17 cellular contexts compared by ENCODE assay signal in genomic region chr4:107600456-107600855, GRCh38.
DNase-seq lines count a peak whose midpoint lies in the region; ATAC-seq and TF ChIP-seq lines count a peak whose summit lies in the region.
"Had no signal": no experiment of that assay in that cellular context is flagged by ENCODE, and none has a peak within 500 bp of the region (broad histone marks: within the 10 kb centered on the region; RNA-seq: fewer than 3 reads in every experiment).

No MANE protein-coding gene starts in this region.

- H3K4me3 Mint-ChIP-seq in GM23338, result no peak overlapping the region
- H3K4me3 Mint-ChIP-seq: activated CD4-positive, alpha-beta memory T cell treated with anti-CD3 and anti-CD28 coated beads for 36 hours; CD4-positive, CD25-positive, alpha-beta regulatory T cell; immature natural killer cell had no signal

- peaks cover 4% of the 10 kb centered on the region for H3K27me3 Mint-ChIP-seq in GM23338 (ENCODE audit: insufficient read depth, low read depth, poor library complexity)

- ATAC-seq in GM23338 (no peak), thoracic aorta (ENCODE audit: insufficient number of reproducible peaks, low FRiP score, low read depth) (no peak), GM19035 (IDR thresholded peaks at IDR 0.05; ENCODE audit: unreplicated experiment) (no peak)
- ATAC-seq: gastroesophageal sphincter, Right ventricle myocardium inferior had no signal

- no peaks in the 10 kb centered on the region for H3F3A ChIP-seq in GM23338 (replicated peaks; ENCODE audit: low read depth)

- no peaks in the 10 kb centered on the region for H3K4me1 ChIP-seq in GM23338 (ENCODE audit: insufficient read depth)
- peaks cover 15 to 17% of the 10 kb centered on the region in 2 donors for H3K4me1 ChIP-seq in thoracic aorta (ENCODE audit: control insufficient read depth in 1 of 2, low read depth in 2 of 2)
- H3K4me1 ChIP-seq: gastroesophageal sphincter, suprapubic skin had no signal

- H3K9me3 ChIP-seq in thoracic aorta, result no peaks in the 10 kb centered on the region
- H3K9me3 ChIP-seq: gastroesophageal sphincter, suprapubic skin had no signal

- H3K27me3 ChIP-seq in GM23338 (ENCODE audit: insufficient read depth), result no peaks in the 10 kb centered on the region
- no peaks in the 10 kb centered on the region for H3K27me3 ChIP-seq in brain microvascular endothelial cell (replicated peaks)
- H3K27me3 ChIP-seq in thoracic aorta (replicated peaks; ENCODE audit: insufficient read depth), result no peaks in the 10 kb centered on the region
- H3K27me3 ChIP-seq: gastroesophageal sphincter, suprapubic skin had no signal

- H2AFZ ChIP-seq in GM23338, result 0 out of 2 replicates have a peak overlapping the region, but pooled peaks have one; percentile 70

- H3K9me3 Mint-ChIP-seq in GM23338, result no peaks in the 10 kb centered on the region
- H3K9me3 Mint-ChIP-seq: activated CD4-positive, alpha-beta memory T cell treated with anti-CD3 and anti-CD28 coated beads for 36 hours; activated T-helper 2 cell treated with anti-CD3 and anti-CD28 coated beads, Interferon-gamma antibody, Interleukin-2, Interleukin-4, amounts not matched to agents 10 μg/mL and 5 μg/mL and 100 μg/mL, durations not matched to agents 14 hours and 24 hours and 36 hours had no signal

- no peaks in the 10 kb centered on the region for H3K4me1 Mint-ChIP-seq in GM23338
- H3K4me1 Mint-ChIP-seq: CD4-positive, CD25-positive, alpha-beta regulatory T cell; immature natural killer cell had no signal

- no peak overlapping the region for H3K4me2 ChIP-seq in GM23338

- H3K4me3 ChIP-seq in GM23338, result no peak overlapping the region
- no peak overlapping the region for H3K4me3 ChIP-seq in brain microvascular endothelial cell (ENCODE audit: low read depth, low read length)
- H3K4me3 ChIP-seq in thoracic aorta, result peak overlapping the region; percentile 37
- H3K4me3 ChIP-seq: gastroesophageal sphincter, suprapubic skin had no signal

- no peaks in the 10 kb centered on the region; the same call in 2 of the 3 replicates for H3K36me3 Mint-ChIP-seq in GM23338 (ENCODE audit: low read depth)
- H3K36me3 Mint-ChIP-seq: activated CD4-positive, alpha-beta memory T cell treated with anti-CD3 and anti-CD28 coated beads for 36 hours; CD4-positive, CD25-positive, alpha-beta regulatory T cell; immature natural killer cell had no signal

- TF ChIP-seq CTCF in GM23338 (conservative IDR thresholded peaks at IDR 0.05; ENCODE audit: low read depth in 2 of 2) (no peak), brain microvascular endothelial cell (IDR thresholded peaks at IDR 0.05; ENCODE audit: low read depth, low read length, missing control alignments) (no peak), thoracic aorta (IDR thresholded peaks at IDR 0.05) (no peak)

- H3K36me3 ChIP-seq in GM23338 (ENCODE audit: insufficient read depth), result no peaks in the 10 kb centered on the region
- no peaks in the 10 kb centered on the region for H3K36me3 ChIP-seq in brain microvascular endothelial cell (replicated peaks)
- no peaks in the 10 kb centered on the region for H3K36me3 ChIP-seq in thoracic aorta
- H3K36me3 ChIP-seq: gastroesophageal sphincter, suprapubic skin had no signal

- H3K27ac Mint-ChIP-seq in GM23338, result no peak overlapping the region
- H3K27ac Mint-ChIP-seq: activated CD4-positive, alpha-beta memory T cell treated with anti-CD3 and anti-CD28 coated beads for 36 hours; activated T-helper 2 cell treated with anti-CD3 and anti-CD28 coated beads, Interferon-gamma antibody, Interleukin-2, Interleukin-4, amounts not matched to agents 10 μg/mL and 5 μg/mL and 100 μg/mL, durations not matched to agents 14 hours and 24 hours and 36 hours; CD4-positive, CD25-positive, alpha-beta regulatory T cell; immature natural killer cell had no signal

- peak; percentile 11 for DNase-seq in GM23338 (ENCODE audit: low spot score)
- DNase-seq in brain microvascular endothelial cell, result no peak
- DNase-seq in iris pigment epithelial cell (ENCODE audit: low read depth), result peak; percentile 67
- no peak for DNase-seq in thoracic aorta (ENCODE audit: low spot score)
- DNase-seq in HK-2 (ENCODE audit: unreplicated experiment), result no peak
- no peak for DNase-seq in GF-D8 (lab: John Stamatoyannopoulos, UW)
- no peak for DNase-seq in SKM-1 treated with dmso at 0.1 percent for 144 hours (lab: John Stamatoyannopoulos, UW; ENCODE audit: unreplicated experiment)
- DNase-seq: activated CD4-positive, alpha-beta memory T cell treated with anti-CD3 and anti-CD28 coated beads for 36 hours; anterior cingulate cortex; CD4-positive, CD25-positive, alpha-beta regulatory T cell; immature natural killer cell; stimulated activated CD4-positive, alpha-beta T cell treated with anti-CD3 and anti-CD28 coated beads, Interleukin-15, amount 100 ng/mL, for 24 hours had no signal

- no peaks in the 10 kb centered on the region for H3K79me2 ChIP-seq in GM23338 (replicated peaks; ENCODE audit: insufficient read depth)

- in situ Hi-C loops in brain microvascular endothelial cell (cut with HindIII; ENCODE audit: low pct_ligation_motif_present, low sequenced_read_pairs), result no loop called here

- no peaks in the 10 kb centered on the region for H4K20me1 ChIP-seq in GM23338 (replicated peaks; ENCODE audit: insufficient read depth)

- H3K9me2 ChIP-seq in GM23338 (ENCODE audit: insufficient read depth), result no peaks in the 10 kb centered on the region

- no peak overlapping the region for H3K27ac ChIP-seq in GM23338 (ENCODE audit: low read depth)
- peak overlapping the region; percentile 57 for H3K27ac ChIP-seq in brain microvascular endothelial cell
- H3K27ac ChIP-seq in thoracic aorta, result peak overlapping the region; percentile 32 to 62
- H3K27ac ChIP-seq: gastroesophageal sphincter, suprapubic skin had no signal

TF ChIP-seq in GM23338, 12 proteins besides CTCF, POLR2A, EP300 and RAD21 (continues in another document):
- TF ChIP-seq ZNF114 (CRISPR knock-in tag; IDR thresholded peaks at IDR 0.05) (no peak), POLR2AphosphoS5 (IDR thresholded peaks at IDR 0.05; ENCODE audit: low read depth) (no peak), JUNB (IDR thresholded peaks at IDR 0.05; ENCODE audit: unreplicated experiment) (no peak), NANOG (IDR thresholded peaks at IDR 0.05; ENCODE audit: borderline replicate concordance) (no peak)
- TF ChIP-seq, protein P1, sequence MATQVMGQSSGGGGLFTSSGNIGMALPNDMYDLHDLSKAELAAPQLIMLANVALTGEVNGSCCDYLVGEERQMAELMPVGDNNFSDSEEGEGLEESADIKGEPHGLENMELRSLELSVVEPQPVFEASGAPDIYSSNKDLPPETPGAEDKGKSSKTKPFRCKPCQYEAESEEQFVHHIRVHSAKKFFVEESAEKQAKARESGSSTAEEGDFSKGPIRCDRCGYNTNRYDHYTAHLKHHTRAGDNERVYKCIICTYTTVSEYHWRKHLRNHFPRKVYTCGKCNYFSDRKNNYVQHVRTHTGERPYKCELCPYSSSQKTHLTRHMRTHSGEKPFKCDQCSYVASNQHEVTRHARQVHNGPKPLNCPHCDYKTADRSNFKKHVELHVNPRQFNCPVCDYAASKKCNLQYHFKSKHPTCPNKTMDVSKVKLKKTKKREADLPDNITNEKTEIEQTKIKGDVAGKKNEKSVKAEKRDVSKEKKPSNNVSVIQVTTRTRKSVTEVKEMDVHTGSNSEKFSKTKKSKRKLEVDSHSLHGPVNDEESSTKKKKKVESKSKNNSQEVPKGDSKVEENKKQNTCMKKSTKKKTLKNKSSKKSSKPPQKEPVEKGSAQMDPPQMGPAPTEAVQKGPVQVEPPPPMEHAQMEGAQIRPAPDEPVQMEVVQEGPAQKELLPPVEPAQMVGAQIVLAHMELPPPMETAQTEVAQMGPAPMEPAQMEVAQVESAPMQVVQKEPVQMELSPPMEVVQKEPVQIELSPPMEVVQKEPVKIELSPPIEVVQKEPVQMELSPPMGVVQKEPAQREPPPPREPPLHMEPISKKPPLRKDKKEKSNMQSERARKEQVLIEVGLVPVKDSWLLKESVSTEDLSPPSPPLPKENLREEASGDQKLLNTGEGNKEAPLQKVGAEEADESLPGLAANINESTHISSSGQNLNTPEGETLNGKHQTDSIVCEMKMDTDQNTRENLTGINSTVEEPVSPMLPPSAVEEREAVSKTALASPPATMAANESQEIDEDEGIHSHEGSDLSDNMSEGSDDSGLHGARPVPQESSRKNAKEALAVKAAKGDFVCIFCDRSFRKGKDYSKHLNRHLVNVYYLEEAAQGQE (IDR thresholded peaks at IDR 0.05; ENCODE audit: unreplicated experiment), result no peak

Comparison
In these comparisons a context has a peak if more than half of its experiments do, and no peak if none do; other contexts are left out.
1. DNase-seq: peak in GM23338 (single experiment) and iris pigment epithelial cell (single experiment); none in brain microvascular endothelial cell (single experiment), thoracic aorta (single experiment), HK-2 (single experiment), GF-D8 (single experiment) and SKM-1 treated with dmso at 0.1 percent for 144 hours (single experiment).